2 cellular contexts compared by ENCODE assay signal in the genomic region with DNA sequence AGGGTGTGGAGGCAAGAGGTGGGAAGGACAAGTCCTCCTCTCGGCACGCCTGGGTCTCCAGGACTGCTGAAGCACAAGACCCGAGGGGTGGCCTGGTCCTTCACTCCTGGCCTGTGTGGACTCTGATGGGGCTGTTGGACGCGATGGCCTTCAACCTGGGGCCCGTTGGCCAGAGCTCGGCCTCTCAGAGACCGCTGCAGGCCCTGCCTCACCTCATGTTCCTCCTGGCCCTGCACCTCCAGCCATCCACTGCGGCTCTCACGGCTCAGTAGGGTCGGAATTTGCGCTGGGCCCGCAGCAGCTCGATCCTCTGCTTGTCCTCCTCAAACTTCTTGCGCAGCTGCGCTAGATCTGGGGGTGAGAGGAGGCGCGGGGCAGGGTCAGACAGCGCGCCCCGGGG.
TF ChIP-seq lines count a peak whose summit lies in the region.

No MANE protein-coding gene starts in this region.

TF ChIP-seq in K562, 482 proteins besides CTCF, POLR2A, EP300 and RAD21:
- TF ChIP-seq POLR2G (IDR thresholded peaks at IDR 0.05; ENCODE audit: low read depth, low read length) (peak; percentile 55), SUPT5H (IDR thresholded peaks at IDR 0.05) (0 out of 2 replicates have a peak, but pooled peaks have one; percentile 23), RBFOX2 (IDR thresholded peaks at IDR 0.05; ENCODE audit: low read depth, low read length) (peak; percentile 53)
- TF ChIP-seq, protein P1, sequence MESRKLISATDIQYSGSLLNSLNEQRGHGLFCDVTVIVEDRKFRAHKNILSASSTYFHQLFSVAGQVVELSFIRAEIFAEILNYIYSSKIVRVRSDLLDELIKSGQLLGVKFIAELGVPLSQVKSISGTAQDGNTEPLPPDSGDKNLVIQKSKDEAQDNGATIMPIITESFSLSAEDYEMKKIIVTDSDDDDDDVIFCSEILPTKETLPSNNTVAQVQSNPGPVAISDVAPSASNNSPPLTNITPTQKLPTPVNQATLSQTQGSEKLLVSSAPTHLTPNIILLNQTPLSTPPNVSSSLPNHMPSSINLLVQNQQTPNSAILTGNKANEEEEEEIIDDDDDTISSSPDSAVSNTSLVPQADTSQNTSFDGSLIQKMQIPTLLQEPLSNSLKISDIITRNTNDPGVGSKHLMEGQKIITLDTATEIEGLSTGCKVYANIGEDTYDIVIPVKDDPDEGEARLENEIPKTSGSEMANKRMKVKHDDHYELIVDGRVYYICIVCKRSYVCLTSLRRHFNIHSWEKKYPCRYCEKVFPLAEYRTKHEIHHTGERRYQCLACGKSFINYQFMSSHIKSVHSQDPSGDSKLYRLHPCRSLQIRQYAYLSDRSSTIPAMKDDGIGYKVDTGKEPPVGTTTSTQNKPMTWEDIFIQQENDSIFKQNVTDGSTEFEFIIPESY (CRISPR knock-in tag; IDR thresholded peaks at IDR 0.05): peak; percentile 64

TF ChIP-seq in HepG2, 621 proteins besides CTCF, POLR2A, EP300 and RAD21:
- TF ChIP-seq AGO2 (optimal IDR thresholded peaks at IDR 0.05; ENCODE audit: low read depth, low read length): peak; percentile 27
TF ChIP-seq in HepG2: peak in this region for 1; not testable (repeated sequence) for 620.
